In genomic region chr9:86354048-86354881, GRCh38 we compare ENCODE assay signal across 1 cellular context.
TF ChIP-seq lines count a peak whose summit lies in the region.

Gene TUT7 (minus strand): TSS chr9:86354410. CDS start chr9:86353199, 1,211 bp downstream.

TF ChIP-seq in HepG2, 621 proteins besides CTCF, POLR2A, EP300 and RAD21 (continued from another document and continues in another):
- TF ChIP-seq CENPT (CRISPR knock-in tag; IDR thresholded peaks at IDR 0.05; ENCODE audit: low read depth) = no peak
- TF ChIP-seq RBFOX2 (IDR thresholded peaks at IDR 0.05; ENCODE audit: low read depth, low read length) = peak; percentile 93
- TF ChIP-seq HOXD1 (CRISPR knock-in tag; IDR thresholded peaks at IDR 0.05) = no peak
- TF ChIP-seq ZNF503 (CRISPR knock-in tag; IDR thresholded peaks at IDR 0.05) = peak; percentile 16
- no peak for TF ChIP-seq ZBTB8A (CRISPR knock-in tag; IDR thresholded peaks at IDR 0.05; ENCODE audit: borderline replicate concordance, low read depth)
- no peak for TF ChIP-seq ADNP (CRISPR knock-in tag; IDR thresholded peaks at IDR 0.05)
- no peak for TF ChIP-seq KAT2B (IDR thresholded peaks at IDR 0.05; ENCODE audit: borderline replicate concordance, low read depth, low read length)
- TF ChIP-seq NONO (IDR thresholded peaks at IDR 0.05) = no peak
- peak; percentile 91 for TF ChIP-seq NONO (CRISPR knock-in tag; conservative IDR thresholded peaks at IDR 0.05)
- TF ChIP-seq NFATC3 (CRISPR knock-in tag; IDR thresholded peaks at IDR 0.05) = no peak
- no peak; the same call in 1 of the 2 replicates for TF ChIP-seq ZNF784 (CRISPR knock-in tag; IDR thresholded peaks at IDR 0.05; ENCODE audit: borderline replicate concordance)
- TF ChIP-seq TAF1 (CRISPR knock-in tag; IDR thresholded peaks at IDR 0.05) = peak; percentile 89; the same call in 1 of the 2 replicates
- no peak for TF ChIP-seq ZNF672 (CRISPR knock-in tag; IDR thresholded peaks at IDR 0.05)
- TF ChIP-seq FOXK2 (IDR thresholded peaks at IDR 0.05) = peak; percentile 26; the same call in 1 of the 2 replicates
- TF ChIP-seq MBNL3 (CRISPR knock-in tag; conservative IDR thresholded peaks at IDR 0.05) = no peak
- no peak for TF ChIP-seq CREB3 (CRISPR knock-in tag; IDR thresholded peaks at IDR 0.05)
- TF ChIP-seq ZBTB43 (CRISPR knock-in tag; conservative IDR thresholded peaks at IDR 0.05) = no peak; the same call in 1 of the 2 replicates
- no peak for TF ChIP-seq ZSCAN21 (CRISPR knock-in tag; IDR thresholded peaks at IDR 0.05; ENCODE audit: borderline replicate concordance)
- TF ChIP-seq SMAD1 (CRISPR knock-in tag; IDR thresholded peaks at IDR 0.05; ENCODE audit: borderline replicate concordance, low read depth) = no peak
- TF ChIP-seq ZBTB46 (CRISPR knock-in tag; IDR thresholded peaks at IDR 0.05; ENCODE audit: borderline replicate concordance) = 0 out of 2 replicates have a peak, but pooled peaks have one; percentile 1
- TF ChIP-seq ZMYM2 (CRISPR knock-in tag; IDR thresholded peaks at IDR 0.05) = 0 out of 2 replicates have a peak, but pooled peaks have one; percentile 42
- no peak for TF ChIP-seq TEF (CRISPR knock-in tag; IDR thresholded peaks at IDR 0.05)
- no peak for TF ChIP-seq NFIB (CRISPR knock-in tag; IDR thresholded peaks at IDR 0.05; ENCODE audit: borderline replicate concordance)
- no peak for TF ChIP-seq PTBP1 (IDR thresholded peaks at IDR 0.05; ENCODE audit: low read depth, low read length, poor library complexity, severe bottlenecking)
- TF ChIP-seq SOX5 (CRISPR knock-in tag; IDR thresholded peaks at IDR 0.05; ENCODE audit: borderline replicate concordance) = peak; percentile 52; the same call in 1 of the 2 replicates
- TF ChIP-seq TSC22D2 (CRISPR knock-in tag; IDR thresholded peaks at IDR 0.05; ENCODE audit: borderline replicate concordance) = peak; percentile 56; the same call in 1 of the 2 replicates
- no peak for TF ChIP-seq ONECUT2 (CRISPR knock-in tag; IDR thresholded peaks at IDR 0.05)
- no peak for TF ChIP-seq ZNF282 (IDR thresholded peaks at IDR 0.05; ENCODE audit: partially characterized antibody)
- TF ChIP-seq ZNF567 (CRISPR knock-in tag; IDR thresholded peaks at IDR 0.05; ENCODE audit: borderline replicate concordance) = 0 out of 2 replicates have a peak, but pooled peaks have one; percentile 65
- no peak for TF ChIP-seq ZBTB7A (CRISPR knock-in tag; IDR thresholded peaks at IDR 0.05)
- peak; percentile 88 for TF ChIP-seq MYPOP (CRISPR knock-in tag; IDR thresholded peaks at IDR 0.05)
- TF ChIP-seq ZFP90 (CRISPR knock-in tag; IDR thresholded peaks at IDR 0.05; ENCODE audit: borderline replicate concordance) = peak; percentile 23; the same call in 1 of the 2 replicates
- TF ChIP-seq ZNF749 (CRISPR knock-in tag; IDR thresholded peaks at IDR 0.05; ENCODE audit: borderline replicate concordance) = peak; percentile 59; the same call in 1 of the 2 replicates
- no peak for TF ChIP-seq NFE2 (CRISPR knock-in tag; IDR thresholded peaks at IDR 0.05)
- TF ChIP-seq ZFP36L1 (CRISPR knock-in tag; IDR thresholded peaks at IDR 0.05) = peak; percentile 83
- peak; percentile 85; the same call in 1 of the 2 replicates for TF ChIP-seq TARDBP (CRISPR knock-in tag; IDR thresholded peaks at IDR 0.05)
- TF ChIP-seq ZNF839 (CRISPR knock-in tag; IDR thresholded peaks at IDR 0.05; ENCODE audit: borderline replicate concordance) = no peak
- TF ChIP-seq ZNF615 (CRISPR knock-in tag; IDR thresholded peaks at IDR 0.05; ENCODE audit: borderline replicate concordance) = no peak; the same call in 1 of the 2 replicates
- TF ChIP-seq ZNF768 (CRISPR knock-in tag; IDR thresholded peaks at IDR 0.05) = peak; percentile 37; the same call in 1 of the 2 replicates
- no peak for TF ChIP-seq CEBPB (IDR thresholded peaks at IDR 0.05; ENCODE audit: borderline replicate concordance, low read depth, low read length)
- peak; percentile 40 for TF ChIP-seq HNF1B (CRISPR knock-in tag; IDR thresholded peaks at IDR 0.05)
- TF ChIP-seq ARHGAP35 (CRISPR knock-in tag; IDR thresholded peaks at IDR 0.05; ENCODE audit: borderline replicate concordance) = no peak; the same call in 1 of the 2 replicates
- no peak for TF ChIP-seq SP1 (IDR thresholded peaks at IDR 0.05)
- TF ChIP-seq SP1 (CRISPR knock-in tag; IDR thresholded peaks at IDR 0.05) = peak; percentile 94
- TF ChIP-seq ZNF709 (CRISPR knock-in tag; IDR thresholded peaks at IDR 0.05) = peak; percentile 95
- TF ChIP-seq STAG1 (CRISPR knock-in tag; IDR thresholded peaks at IDR 0.05) = peak; percentile 17
- TF ChIP-seq HES4 (CRISPR knock-in tag; IDR thresholded peaks at IDR 0.05; ENCODE audit: borderline replicate concordance) = peak; percentile 70; the same call in 1 of the 2 replicates
- TF ChIP-seq FOXP1 (IDR thresholded peaks at IDR 0.05) = no peak
- TF ChIP-seq FOXP1 (CRISPR knock-in tag; IDR thresholded peaks at IDR 0.05) = no peak
- peak; percentile 89 for TF ChIP-seq ZNF574 (CRISPR knock-in tag; IDR thresholded peaks at IDR 0.05)
